In genomic region chr11:65427691-65428577, GRCh38 we compare ENCODE assay signal across 8 cellular contexts. TPM values are rescaled to one million over a fixed set of nuclear protein-coding genes. Genes with fewer than 3 reads are reported as not detected.
DNase-seq lines count a peak whose midpoint lies in the region; ATAC-seq, FAIRE-seq and TF ChIP-seq lines count a peak whose summit lies in the region.

No MANE protein-coding gene starts in this region.

- H4K20me1 ChIP-seq in GM23338 (replicated peaks; ENCODE audit: insufficient read depth) (no peaks in the 10 kb centered on the region), endothelial cell of umbilical vein (replicated peaks; ENCODE audit: control insufficient read depth, extremely low read depth, insufficient read depth, low read length) (peaks cover 5% of the 10 kb centered on the region)

- in situ Hi-C loops in ACHN (cut with HindIII; ENCODE audit: low pct_ligation_motif_present, low pct_unique_long_range_greater_than_20kb, low sequenced_read_pairs): loop anchor here (10.0 kb wide), 1 partner anchor 67 kb away; the partner anchor contains the start of gene MALAT1

- CTCF ChIA-PET in endothelial cell of umbilical vein (lab: Charles Lee): interaction anchor here (1.0 kb wide), 1 partner anchor 83 kb away, joined by 4 read pairs; no protein-coding TSS in a partner anchor
- CTCF ChIA-PET in GM10248 (lab: Yijun Ruan, JAX): no interaction called here

- H3K27ac ChIP-seq in GM23338 (ENCODE audit: low read depth): 0 out of 2 replicates have a peak overlapping the region, but pooled peaks have one; percentile 12
- H3K27ac ChIP-seq in endothelial cell of umbilical vein (ENCODE audit: insufficient read depth, low read depth, low read length): peak overlapping the region; percentile 9

- peaks cover 33% of the 10 kb centered on the region for H3K79me2 ChIP-seq in GM23338 (replicated peaks; ENCODE audit: insufficient read depth)
- H3K79me2 ChIP-seq in endothelial cell of umbilical vein (ENCODE audit: control insufficient read depth, insufficient read depth, low read length): peaks cover 100% of the 10 kb centered on the region

- peak; percentile 3; the same call in 2 of the 3 replicates for ATAC-seq in GM23338
- no peak for ATAC-seq in natural killer cell
- ATAC-seq in GM18867 (IDR thresholded peaks at IDR 0.05; ENCODE audit: unreplicated experiment): no peak
- no peak for ATAC-seq in HG03432 (IDR thresholded peaks at IDR 0.05; ENCODE audit: unreplicated experiment)

- H3K4me2 ChIP-seq in GM23338 (no peak overlapping the region), endothelial cell of umbilical vein (ENCODE audit: insufficient read depth, low read length) (peak overlapping the region; percentile 91)

- H3K27me3 Mint-ChIP-seq in GM23338 (ENCODE audit: insufficient read depth, low read depth, poor library complexity) (peaks cover 9% of the 10 kb centered on the region), natural killer cell (ENCODE audit: low read depth in 2 of 2) (peaks cover 0 to under 1% of the 10 kb centered on the region in 2 donors)

- H3K4me3 Mint-ChIP-seq in GM23338 (no peak overlapping the region; the same call in 2 of the 3 replicates), natural killer cell (peak overlapping the region; percentile 95)

- TF ChIP-seq CTCF in GM23338 (conservative IDR thresholded peaks at IDR 0.05; ENCODE audit: low read depth in 2 of 2): no peak
- TF ChIP-seq CTCF in WI38 (IDR thresholded peaks at IDR 0.05; ENCODE audit: low read depth, low read length): no peak
- TF ChIP-seq CTCF in endothelial cell of umbilical vein (IDR thresholded peaks at IDR 0.05; ENCODE audit: extremely low read depth in 1 of 2, insufficient read depth in 1 of 2, low read depth in 1 of 2, low read length in 2 of 2): no peak
- no peak for TF ChIP-seq CTCF in natural killer cell (IDR thresholded peaks at IDR 0.05)
- no peak for TF ChIP-seq CTCF in GM10248 (IDR thresholded peaks at IDR 0.05; ENCODE audit: control extremely low read depth, extremely low read depth, low read depth, missing control alignments)

- H3K4me3 ChIP-seq in GM23338 (no peak overlapping the region), WI38 (ENCODE audit: low read depth, low read length) (peak overlapping the region; percentile 91), endothelial cell of umbilical vein (replicated peaks in 1 of 3; ENCODE audit: insufficient read depth in 1 of 3, low read depth in 1 of 3, low read length in 3 of 3) (peak overlapping the region in 2 of 3 experiments; percentile 67 to 95)

- H3K4me1 Mint-ChIP-seq in GM23338 (peaks cover 66% of the 10 kb centered on the region), natural killer cell (peaks cover 95% of the 10 kb centered on the region in 2 donors)

- H3K36me3 Mint-ChIP-seq in GM23338 (ENCODE audit: low read depth): no peaks in the 10 kb centered on the region
- peaks cover 7% of the 10 kb centered on the region for H3K36me3 Mint-ChIP-seq in natural killer cell

- H3K4me1 ChIP-seq in GM23338 (ENCODE audit: insufficient read depth) (peaks cover 62% of the 10 kb centered on the region), endothelial cell of umbilical vein (ENCODE audit: control insufficient read depth, extremely low read depth, insufficient read depth, low read length) (peaks cover 36% of the 10 kb centered on the region)

- H3F3A ChIP-seq in GM23338 (replicated peaks; ENCODE audit: low read depth): peaks cover 14% of the 10 kb centered on the region

- no TSS peak for BruUV-seq in endothelial cell of umbilical vein (replicated peaks; lab: Mats Ljungman, UMichigan)

- peak overlapping the region; percentile 98 for H3K9ac ChIP-seq in endothelial cell of umbilical vein (replicated peaks; ENCODE audit: extremely low read depth, insufficient read depth, low read length)

- TF ChIP-seq POLR2A in endothelial cell of umbilical vein (IDR thresholded peaks at IDR 0.05; ENCODE audit: low read depth, low read length): no peak

- intact Hi-C loops in endothelial cell of umbilical vein (cut with micrococcal nuclease): loop anchor here (2.0 kb wide), 1 partner anchor 79 kb away; no protein-coding TSS in a partner anchor
- intact Hi-C loops in natural killer cell (cut with micrococcal nuclease): no loop called here

- POLR2A ChIA-PET in endothelial cell of umbilical vein (lab: Charles Lee) (interaction anchor here (0.5 to 1.5 kb wide), 4 partner anchors 9 to 77 kb away, joined by 3 to 8 read pairs (median 3); partner anchors contain the start of gene MALAT1), GM10248 (lab: Yijun Ruan, JAX) (interaction anchor here (0.6 to 14.7 kb wide), 3 partner anchors 8 to 71 kb away, joined by 3 to 620 read pairs (median 5); partner anchors contain the start of gene MALAT1)

- H3K9me3 Mint-ChIP-seq in GM23338: no peaks in the 10 kb centered on the region; the same call in 2 of the 3 replicates
- no peaks in the 10 kb centered on the region for H3K9me3 Mint-ChIP-seq in natural killer cell

- peak; percentile 76 for DNase-seq in ACHN
- no peak for DNase-seq in GM23338 (ENCODE audit: low spot score)
- DNase-seq in endothelial cell of umbilical vein (ENCODE audit: low read depth, low spot score): peak; percentile 70
- no peak for DNase-seq in natural killer cell
- DNase-seq in GM10248 (ENCODE audit: extremely low spot score): no peak

- H3K27me3 ChIP-seq in GM23338 (ENCODE audit: insufficient read depth): no peaks in the 10 kb centered on the region
- H3K27me3 ChIP-seq in endothelial cell of umbilical vein (ENCODE audit: control insufficient read depth in 2 of 2, insufficient read depth in 2 of 2, low read length in 2 of 2): no peaks in the 10 kb centered on the region

- no peaks in the 10 kb centered on the region for H3K9me3 ChIP-seq in endothelial cell of umbilical vein (replicated peaks; ENCODE audit: control insufficient read depth, insufficient read depth, low read length)

- H3K27ac Mint-ChIP-seq in GM23338 (no peak overlapping the region), natural killer cell (peak overlapping the region; percentile 98 to 100)

- H3K9me1 ChIP-seq in endothelial cell of umbilical vein (replicated peaks; ENCODE audit: control insufficient read depth, extremely low read depth, insufficient read depth, low read length): no peaks in the 10 kb centered on the region

- dilution Hi-C loops in endothelial cell of umbilical vein (cut with MboI; ENCODE audit: extremely low pct_ligation_motif_present, low sequenced_read_pairs): no loop called here

- H2AFZ ChIP-seq in GM23338 (no peak overlapping the region), endothelial cell of umbilical vein (ENCODE audit: low read depth, low read length) (no peak overlapping the region)

- no peaks in the 10 kb centered on the region for H3K9me2 ChIP-seq in GM23338 (ENCODE audit: insufficient read depth)

- H3K36me3 ChIP-seq in GM23338 (ENCODE audit: insufficient read depth) (no peaks in the 10 kb centered on the region), endothelial cell of umbilical vein (ENCODE audit: control insufficient read depth in 2 of 2, extremely low read depth in 1 of 2, insufficient read depth in 2 of 2, low read length in 2 of 2) (peaks cover 4 to 8% of the 10 kb centered on the region in 2 experiments)

- FAIRE-seq in endothelial cell of umbilical vein (lab: Jason Lieb, UNC): no peak

TF ChIP-seq in GM23338, 12 proteins besides CTCF, POLR2A, EP300 and RAD21 (continues in another document):
- TF ChIP-seq ZNF331 (CRISPR knock-in tag; IDR thresholded peaks at IDR 0.05; ENCODE audit: low read depth): no peak
- no peak for TF ChIP-seq POLR2AphosphoS5 (IDR thresholded peaks at IDR 0.05; ENCODE audit: low read depth)

TF ChIP-seq in endothelial cell of umbilical vein, 7 proteins besides CTCF, POLR2A, EP300 and RAD21 (continues in another document):
- TF ChIP-seq GATA2 (IDR thresholded peaks at IDR 0.05; ENCODE audit: insufficient read depth, insufficient read length, low read depth, low read length): no peak

RNA-seq across cellular contexts. Expression of gene NEAT1, which starts 5.3 kb away (rescaled TPM):
- total RNA-seq in GM23338 (2014; rRNA removed; shearing (Covaris generic)): 6.3 and 7.2 TPM in 2 replicates
- polyA plus RNA-seq in GM23338 (2016; fragmentation: Nextera tagmentation; extraction: Ambion mirVana) (3.6 and 5.3 TPM in 2 replicates), endothelial cell of umbilical vein (34.4 and 43.3 TPM in 2 replicates)
- total RNA-seq in endothelial cell of umbilical vein (957 and 1,053 TPM in 2 replicates), natural killer cell (1,000 to 10,000 TPM; 1,031 to 1,768 (median 1,493) TPM)
- 15.1 and 49.9 TPM in 2 replicates for polyA plus RNA-seq in endothelial cell of umbilical vein (2011; cell fraction: cytosol; rRNA removed)
- 443 and 462 TPM in 2 replicates for polyA plus RNA-seq in endothelial cell of umbilical vein (2011; cell fraction: nucleus; rRNA removed)
- polyA plus RNA-seq in endothelial cell of umbilical vein (2012): 254 and 310 TPM in 2 replicates
- 900 and 1,086 TPM in 2 replicates for polyA minus RNA-seq in endothelial cell of umbilical vein
- polyA minus RNA-seq in endothelial cell of umbilical vein (2011; cell fraction: cytosol; rRNA and poly(A)+ RNA removed): 31.7 TPM
- 1,191 and 1,444 TPM in 2 replicates for polyA minus RNA-seq in endothelial cell of umbilical vein (2011; cell fraction: nucleus; rRNA and poly(A)+ RNA removed)

RNA-seq across cellular contexts. Expression of gene FRMD8, which starts 41.5 kb away (rescaled TPM):
- total RNA-seq in GM23338 (2014; rRNA removed; shearing (Covaris generic)): 35.4 and 41.4 TPM in 2 replicates
- polyA plus RNA-seq in GM23338 (2016; fragmentation: Nextera tagmentation; extraction: Ambion mirVana) (6.2 and 7.0 TPM in 2 replicates), endothelial cell of umbilical vein (36.4 and 45.3 TPM in 2 replicates)
- total RNA-seq in endothelial cell of umbilical vein (53.9 and 57.7 TPM in 2 replicates), natural killer cell (10 to 100 TPM; 45.6 to 58.4 (median 57.7) TPM)
- polyA plus RNA-seq in endothelial cell of umbilical vein (2011; cell fraction: cytosol; rRNA removed): 24.9 and 33.1 TPM in 2 replicates
- polyA plus RNA-seq in endothelial cell of umbilical vein (2011; cell fraction: nucleus; rRNA removed): 38.1 and 42.6 TPM in 2 replicates
- polyA plus RNA-seq in endothelial cell of umbilical vein (2012): 24.3 and 29.2 TPM in 2 replicates
- 34.9 and 44.0 TPM in 2 replicates for polyA minus RNA-seq in endothelial cell of umbilical vein
- polyA minus RNA-seq in endothelial cell of umbilical vein (2011; cell fraction: cytosol; rRNA and poly(A)+ RNA removed): 16.4 TPM
- polyA minus RNA-seq in endothelial cell of umbilical vein (2011; cell fraction: nucleus; rRNA and poly(A)+ RNA removed): 22.2 and 24.7 TPM in 2 replicates

RNA-seq across cellular contexts. Expression of gene SLC25A45, which starts 45.5 kb away (rescaled TPM):
- 0.10 and 0.35 TPM in 2 replicates for total RNA-seq in GM23338 (2014; rRNA removed; shearing (Covaris generic))
- 0.74 and 0.89 TPM in 2 replicates for polyA plus RNA-seq in GM23338 (2016; fragmentation: Nextera tagmentation; extraction: Ambion mirVana)
- total RNA-seq in endothelial cell of umbilical vein: 3.1 and 4.8 TPM in 2 replicates
- 1.2 TPM in 2 replicates for polyA plus RNA-seq in endothelial cell of umbilical vein
- polyA plus RNA-seq in endothelial cell of umbilical vein (2011; cell fraction: cytosol; rRNA removed): 0.52 and 0.66 TPM in 2 replicates
- 2.1 and 2.5 TPM in 2 replicates for polyA plus RNA-seq in endothelial cell of umbilical vein (2011; cell fraction: nucleus; rRNA removed)
- 1.5 and 1.6 TPM in 2 replicates for polyA plus RNA-seq in endothelial cell of umbilical vein (2012)
- polyA minus RNA-seq in endothelial cell of umbilical vein: 0.55 and 1.9 TPM in 2 replicates
- polyA minus RNA-seq in endothelial cell of umbilical vein (2011; cell fraction: cytosol; rRNA and poly(A)+ RNA removed): 6.2 TPM
- 1.7 and 2.0 TPM in 2 replicates for polyA minus RNA-seq in endothelial cell of umbilical vein (2011; cell fraction: nucleus; rRNA and poly(A)+ RNA removed)
- total RNA-seq in natural killer cell: 10 to 100 TPM; 50.9 to 61.1 (median 61.0) TPM

Comparison
In these comparisons a context has a peak if more than half of its experiments do, and no peak if none do; other contexts are left out.
1. DNase-seq: peak in ACHN (single experiment) and endothelial cell of umbilical vein (single experiment); none in GM23338 (single experiment), natural killer cell (single experiment) and GM10248 (single experiment).
2. RNA of gene NEAT1, which starts 5.3 kb away (total RNA-seq): 1,031 to 1,768 TPM in natural killer cell and 957 to 1,053 TPM in endothelial cell of umbilical vein; 6.3 to 7.2 TPM in GM23338; every median in the first group is over 100 times any median in the second.